ENCODE assay signal across 15 cellular contexts in the genomic region with DNA sequence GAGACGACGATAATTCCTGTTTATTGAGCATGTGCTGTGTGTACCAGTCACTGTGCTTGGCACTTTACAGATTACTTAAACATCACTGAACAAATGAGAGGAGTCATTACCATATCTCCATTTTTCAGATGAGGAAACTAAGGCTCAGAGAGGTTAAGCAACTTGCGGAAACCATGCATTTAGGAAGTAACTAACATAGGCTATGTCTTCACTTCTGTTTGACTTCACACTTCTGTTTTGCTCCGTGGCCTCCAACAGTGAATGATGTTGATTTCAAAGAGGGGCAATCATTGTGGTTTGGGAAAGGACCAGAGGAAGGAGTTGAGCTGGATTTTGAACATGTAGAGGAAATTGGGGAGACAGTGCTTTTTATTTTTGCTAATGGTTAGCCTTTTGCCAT.
"Had no signal": no experiment of that assay in that cellular context is flagged by ENCODE, and none has a peak within 500 bp of the region (broad histone marks: within the 10 kb centered on the region; RNA-seq: fewer than 3 reads in every experiment).

No MANE protein-coding gene starts in this region.

- H3K36me3 ChIP-seq: cardiac muscle cell, esophagus squamous epithelium, lower lobe of right lung, thyroid gland had no signal

- ATAC-seq: activated CD8-positive, alpha-beta memory T cell treated with anti-CD3 and anti-CD28 coated beads, Interleukin-2, amount 10 ng/mL, durations not matched to agents 7 days and 5 days; effector memory CD8-positive, alpha-beta T cell had no signal

- H3K27ac ChIP-seq: cardiac muscle cell, esophagus squamous epithelium, lower lobe of right lung, thyroid gland had no signal

- H3K9me3 ChIP-seq: esophagus squamous epithelium, lower lobe of right lung, thyroid gland had no signal

- H3K4me3 ChIP-seq: cardiac muscle cell, esophagus squamous epithelium, lower lobe of right lung, thyroid gland had no signal

- H3K27me3 ChIP-seq: cardiac muscle cell, esophagus squamous epithelium, thyroid gland had no signal

- DNase-seq: activated CD4-positive, alpha-beta memory T cell treated with anti-CD3 and anti-CD28 coated beads, Interleukin-2, amount 10 ng/mL, durations not matched to agents 7 days and 5 days; activated CD4-positive, alpha-beta T cell treated with anti-CD3 and anti-CD28 coated beads for 48 hours; activated CD4-positive, CD25-positive, alpha-beta regulatory T cell; activated CD8-positive, alpha-beta memory T cell treated with anti-CD3 and anti-CD28 coated beads, Interleukin-2, amount 10 ng/mL, durations not matched to agents 7 days and 5 days; activated naive CD4-positive, alpha-beta T cell; activated naive CD8-positive, alpha-beta T cell treated with anti-CD3 and anti-CD28 coated beads, Interleukin-2, amount 10 ng/mL, durations not matched to agents 7 days and 5 days; amygdala; effector memory CD8-positive, alpha-beta T cell; esophagus squamous epithelium; immature natural killer cell; lower lobe of right lung; nucleus accumbens; stimulated activated naive CD4-positive, alpha-beta T cell; thyroid gland had no signal
